In genomic region chr3:132659000-132659369, GRCh38 we compare ENCODE assay signal across 8 cellular contexts. TPM values are rescaled to one million over a fixed set of nuclear protein-coding genes. Genes with fewer than 3 reads are reported as not detected.
A peak's percentile ranks its signal among the peaks of the same experiment; 100 is the strongest.
DNase-seq lines count a peak whose midpoint lies in the region; ATAC-seq and TF ChIP-seq lines count a peak whose summit lies in the region.

No MANE protein-coding gene starts in this region.

- no peaks in the 10 kb centered on the region for H3K27me3 ChIP-seq in heart left ventricle
- H3K27me3 ChIP-seq in SJSA1 (replicated peaks), result no peaks in the 10 kb centered on the region
- H3K27me3 ChIP-seq in psoas muscle (ENCODE audit: insufficient read depth in 3 of 3, low read length in 2 of 3), result no peaks in the 10 kb centered on the region

- H3K4me3 ChIP-seq in heart left ventricle (peak overlapping the region; percentile 54 to 96 (median 86)), SJSA1 (peak overlapping the region; percentile 81), fibroblast of pulmonary artery (replicated peaks; ENCODE audit: low read depth, low read length) (peak overlapping the region; percentile 75), psoas muscle (peak overlapping the region; percentile 95)

- no peaks in the 10 kb centered on the region for H3K9me3 ChIP-seq in heart left ventricle
- no peaks in the 10 kb centered on the region for H3K9me3 ChIP-seq in SJSA1 (replicated peaks)
- no peaks in the 10 kb centered on the region for H3K9me3 ChIP-seq in psoas muscle

- H3K27ac ChIP-seq in heart left ventricle, result peak overlapping the region; percentile 73 to 96 (median 93)
- peak overlapping the region; percentile 63; the same call in 1 of the 2 replicates for H3K27ac ChIP-seq in SJSA1
- H3K27ac ChIP-seq in psoas muscle, result peak overlapping the region; percentile 85

- intact Hi-C loops in heart left ventricle (cut with DNase I), result no loop called here
- intact Hi-C loops in Right ventricle myocardium inferior (cut with DNase I), result loop anchor here (2.0 kb wide), 1 partner anchor 64 kb away; the partner anchor contains the start of gene NPHP3
- intact Hi-C loops in psoas muscle (cut with DNase I), result no loop called here

- 2 to 5% (median 2%) methylated on average over 7 of the region's 7 CpGs for WGBS in heart left ventricle, 4 donors
- 1 to 4% (median 3%) methylated on average over 7 of the region's 7 CpGs for WGBS in psoas muscle, 3 donors

- H3K4me1 ChIP-seq in heart left ventricle (peaks cover 0 to 73% (median 56%) of the 10 kb centered on the region in 12 donors), SJSA1 (replicated peaks) (peaks cover 8% of the 10 kb centered on the region; the same call in 1 of the 2 replicates), psoas muscle (peaks cover 21% of the 10 kb centered on the region)

- H3K36me3 ChIP-seq in heart left ventricle (no peaks in the 10 kb centered on the region), SJSA1 (no peaks in the 10 kb centered on the region), psoas muscle (ENCODE audit: insufficient read depth in 1 of 2, low read depth in 1 of 2) (no peaks in the 10 kb centered on the region)

- peak in 2 of 4 donors; percentile 7 to 27 for ATAC-seq in heart left ventricle
- ATAC-seq in Right ventricle myocardium inferior, result no peak
- ATAC-seq in psoas muscle, result peak in 1 of 4 donors; percentile 16
- ATAC-seq in GM18907 (IDR thresholded peaks at IDR 0.05; ENCODE audit: unreplicated experiment), result no peak
- no peak for ATAC-seq in HG03378 (IDR thresholded peaks at IDR 0.05; ENCODE audit: unreplicated experiment)

- DNase-seq in heart left ventricle (no peak), Right ventricle myocardium inferior (ENCODE audit: missing footprints) (no peak), SJSA1 (ENCODE audit: low read depth in 1 of 2, low spot score in 2 of 2) (no peak), fibroblast of pulmonary artery (ENCODE audit: low read depth) (no peak), psoas muscle (no peak), NCI-H345 (lab: John Stamatoyannopoulos, UW) (no peak)

- TF ChIP-seq CTCF in heart left ventricle (IDR thresholded peaks at IDR 0.05) (no peak), fibroblast of pulmonary artery (IDR thresholded peaks at IDR 0.05; ENCODE audit: low read length, missing control alignments) (no peak), psoas muscle (IDR thresholded peaks at IDR 0.05) (no peak)

- TF ChIP-seq POLR2A in heart left ventricle (IDR thresholded peaks at IDR 0.05), result no peak

RNA-seq across cellular contexts. Expression of gene ACAD11, which starts 0.6 kb away (rescaled TPM):
- 10 to 100 TPM; 18.3 to 38.8 (median 24.5) TPM for total RNA-seq in heart left ventricle
- polyA plus RNA-seq in heart left ventricle, result 10 to 100 TPM in 1 of 2 donors, 1 to 10 TPM in 1; 8.9 to 14.1 TPM
- total RNA-seq in Right ventricle myocardium inferior, result 14.5 TPM
- 6.4 and 15.3 TPM in 2 replicates for total RNA-seq in SJSA1 (2014; rRNA removed; shearing (Covaris generic))
- 1 to 10 TPM; 3.8 to 7.5 (median 6.6) TPM for total RNA-seq in psoas muscle
- polyA plus RNA-seq in psoas muscle, result 1 to 10 TPM; 1.8 to 5.7 (median 4.5) TPM

RNA-seq across cellular contexts. Expression of gene UBA5, which starts 1.1 kb away (rescaled TPM):
- total RNA-seq in heart left ventricle (10 to 100 TPM; 25.3 to 38.6 (median 32.0) TPM), Right ventricle myocardium inferior (36.0 TPM), psoas muscle (10 to 100 TPM; 22.2 to 29.2 (median 27.0) TPM)
- polyA plus RNA-seq in heart left ventricle (10 to 100 TPM; 25.7 to 59.1 TPM), psoas muscle (10 to 100 TPM; 16.2 to 31.1 (median 25.1) TPM)
- total RNA-seq in SJSA1 (2014; rRNA removed; shearing (Covaris generic)), result 45.0 and 58.7 TPM in 2 replicates
